ENCODE assay signal across 28 cellular contexts in the genomic region with DNA sequence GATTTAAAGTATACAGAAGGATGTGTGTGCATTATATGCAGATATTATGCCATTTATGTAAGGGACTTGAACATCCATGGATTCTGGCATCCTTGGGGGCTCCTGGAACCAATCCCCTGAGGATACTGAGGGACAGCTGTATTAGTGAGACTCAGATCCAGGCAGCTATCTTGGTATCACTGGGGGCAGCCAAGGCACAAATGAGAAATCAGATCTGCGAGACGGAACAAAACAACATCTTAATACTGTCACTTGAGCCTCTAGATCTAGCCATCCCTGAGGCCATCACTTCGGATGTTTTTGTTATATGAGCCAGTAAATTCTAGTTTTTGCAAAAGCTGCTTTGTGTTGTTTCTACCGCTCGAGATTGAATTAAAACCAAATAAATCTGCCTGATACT.
DNase-seq lines count a peak whose midpoint lies in the region; ATAC-seq, FAIRE-seq and TF ChIP-seq lines count a peak whose summit lies in the region.
"Had no signal": no experiment of that assay in that cellular context is flagged by ENCODE, and none has a peak within 500 bp of the region (broad histone marks: within the 10 kb centered on the region; RNA-seq: fewer than 3 reads in every experiment).

No MANE protein-coding gene starts in this region.

- H3K4me2 ChIP-seq in GM12878 (ENCODE audit: control insufficient read depth, insufficient read depth) = no peak overlapping the region
- H3K4me2 ChIP-seq: BLaER1 treated with 17β-estradiol and CSF1 and Interleukin-3, amounts not matched to agents 10 nM and 100 nM; KMS-11; PC-9 had no signal

- CTCF ChIA-PET in CD8-positive, alpha-beta T cell (lab: Charles Lee) = no interaction called here
- CTCF ChIA-PET in GM12878 (lab: Yijun Ruan, JAX) = no interaction called here

- RAD21 ChIA-PET in GM12878 (lab: Charles Lee; ENCODE audit: unreplicated experiment) = interaction anchor here (1.4 kb wide), 1 partner anchor 25 kb away, joined by 7 read pairs; no protein-coding TSS in a partner anchor

- H3K36me3 Mint-ChIP-seq in activated naive CD4-positive, alpha-beta T cell treated with anti-CD3 and anti-CD28 coated beads, Interleukin-2, amount 50 U/mL, for 24 hours = no peaks in the 10 kb centered on the region
- H3K36me3 Mint-ChIP-seq in CD8-positive, alpha-beta T cell = no peaks in the 10 kb centered on the region
- H3K36me3 Mint-ChIP-seq: IgD-negative memory B cell had no signal

- no peak overlapping the region for H2AFZ ChIP-seq in GM12878 (ENCODE audit: control insufficient read depth, low read depth, low read length)
- H2AFZ ChIP-seq: PC-9 had no signal

- no peak for DNase-seq in activated naive CD4-positive, alpha-beta T cell treated with anti-CD3 and anti-CD28 coated beads, Interleukin-2, amount 50 U/mL, for 16 hours
- no peak for DNase-seq in CD8-positive, alpha-beta T cell
- DNase-seq in GM12878 (ENCODE audit: low read depth, low spot score) = no peak
- peak in 1 of 2 donors; percentile 19 for DNase-seq in gastrocnemius medialis
- no peak for DNase-seq in stimulated activated naive CD4-positive, alpha-beta T cell treated with Interleukin-2 at 50 U/mL for 16 hours (lab: John Stamatoyannopoulos, UW)
- DNase-seq in NCI-H526 (lab: John Stamatoyannopoulos, UW) = no peak
- DNase-seq in SJCRH30 = no peak
- DNase-seq: AML-193; Calu3; DND-41; NCI-H1048; NCI-H1694 treated with DMSO at 0.1 percent for 48 hours; NCI-H2081; NCI-H345; NCI-H510A treated with DMSO at 0.1 percent for 48 hours; NCI-H774; NK-92 treated with Interleukin-12 subunit alpha and Interleukin-12 subunit beta, amount 100 ng/mL, for 24 hours; PC-9 had no signal

- SMC1A ChIA-PET in GM12878 (lab: Charles Lee; ENCODE audit: uncharacterized antibody, unreplicated experiment) = interaction anchor here (0.9 to 2.0 kb wide), 2 partner anchors 25 to 137 kb away, joined by 4 to 10 read pairs; no protein-coding TSS in a partner anchor

- no peak for TF ChIP-seq CTCF in CD8-positive, alpha-beta T cell (IDR thresholded peaks at IDR 0.05)
- TF ChIP-seq CTCF in GM12878 (IDR thresholded peaks at IDR 0.05 in 2 of 3, conservative IDR thresholded peaks at IDR 0.05 in 1 of 3; ENCODE audit: control insufficient read depth in 2 of 3, extremely low read depth in 1 of 3, insufficient read depth in 1 of 3, low read depth in 3 of 3, low read length in 3 of 3) (no peak), gastrocnemius medialis (IDR thresholded peaks at IDR 0.05 in 4 of 5, conservative IDR thresholded peaks at IDR 0.05 in 1 of 5) (no peak)

- FAIRE-seq in GM12878 (lab: Jason Lieb, UNC) = peak; percentile 13
- FAIRE-seq: A204.1, GM18507, H54 had no signal

- H3K27ac Mint-ChIP-seq in activated naive CD4-positive, alpha-beta T cell treated with anti-CD3 and anti-CD28 coated beads, Interleukin-2, amount 50 U/mL, for 24 hours = peak overlapping the region; percentile 79
- H3K27ac Mint-ChIP-seq in CD8-positive, alpha-beta T cell = peak overlapping the region; percentile 78
- H3K27ac Mint-ChIP-seq: IgD-negative memory B cell had no signal

- no peak for ATAC-seq in CD8-positive, alpha-beta T cell
- ATAC-seq in GM12878 (no peak), gastrocnemius medialis (peak; percentile 63 to 79)
- ATAC-seq: Right ventricle myocardium inferior had no signal

- H3K4me3 ChIP-seq in CD8-positive, alpha-beta T cell (ENCODE audit: low read depth, low read length) = no peak overlapping the region
- H3K4me3 ChIP-seq in GM12878 (no peak overlapping the region), gastrocnemius medialis (no peak overlapping the region), SJCRH30 (no peak overlapping the region)
- H3K4me3 ChIP-seq: BLaER1 treated with 17β-estradiol and CSF1 and Interleukin-3, amounts not matched to agents 10 nM and 100 nM; PC-9; SJSA1 had no signal

- no TSS peak for BruUV-seq in GM12878 (replicated peaks; lab: Mats Ljungman, UMichigan)

- 50% methylated on average over 5 of the region's 5 CpGs for WGBS in GM12878 (ENCODE audit: insufficient coverage, insufficient replicate concordance, low lambda C conversion rate, missing lambda C conversion rate)

- no peaks in the 10 kb centered on the region for H3K79me2 ChIP-seq in GM12878 (ENCODE audit: control insufficient read depth, insufficient read depth, low read length)

- no peak overlapping the region for H3K9ac ChIP-seq in GM12878 (ENCODE audit: control insufficient read depth, insufficient read depth, low read length)
- H3K9ac ChIP-seq: BLaER1 treated with 17β-estradiol and CSF1 and Interleukin-3, amounts not matched to agents 10 nM and 100 nM; KMS-11 had no signal

- TF ChIP-seq POLR2A in GM12878 (IDR thresholded peaks at IDR 0.05; ENCODE audit: low read depth, low read length) = no peak
- TF ChIP-seq POLR2A in gastrocnemius medialis (IDR thresholded peaks at IDR 0.05) = no peak

- peaks cover 14% of the 10 kb centered on the region for H3K4me1 ChIP-seq in CD8-positive, alpha-beta T cell (ENCODE audit: insufficient read depth, low read length)
- H3K4me1 ChIP-seq in GM12878 (ENCODE audit: control insufficient read depth, insufficient read depth, low read length) = no peaks in the 10 kb centered on the region
- no peaks in the 10 kb centered on the region for H3K4me1 ChIP-seq in gastrocnemius medialis
- H3K4me1 ChIP-seq in SJCRH30 = no peaks in the 10 kb centered on the region
- H3K4me1 ChIP-seq: BLaER1 treated with 17β-estradiol and CSF1 and Interleukin-3, amounts not matched to agents 10 nM and 100 nM; SJSA1 had no signal

- no peak overlapping the region for H3K4me3 Mint-ChIP-seq in activated naive CD4-positive, alpha-beta T cell treated with anti-CD3 and anti-CD28 coated beads, Interleukin-2, amount 50 U/mL, for 24 hours
- H3K4me3 Mint-ChIP-seq in CD8-positive, alpha-beta T cell = no peak overlapping the region
- H3K4me3 Mint-ChIP-seq: IgD-negative memory B cell had no signal

- H3K4me1 Mint-ChIP-seq in activated naive CD4-positive, alpha-beta T cell treated with anti-CD3 and anti-CD28 coated beads, Interleukin-2, amount 50 U/mL, for 24 hours = peaks cover 14% of the 10 kb centered on the region
- peaks cover 15% of the 10 kb centered on the region for H3K4me1 Mint-ChIP-seq in CD8-positive, alpha-beta T cell (ENCODE audit: low read depth)
- H3K4me1 Mint-ChIP-seq: IgD-negative memory B cell had no signal

- intact Hi-C loops in CD8-positive, alpha-beta T cell (cut with DNase I, micrococcal nuclease) = loop anchor here in 1 of 2 experiments (10.0 kb wide), 1 partner anchor 1651 kb away; no protein-coding TSS in a partner anchor
- intact Hi-C loops in GM12878 (cut with micrococcal nuclease; ENCODE audit: unreplicated experiment) (no loop called here), gastrocnemius medialis (cut with DNase I; ENCODE audit: low total_unique reads) (no loop called here)

- H3K9me3 Mint-ChIP-seq in activated naive CD4-positive, alpha-beta T cell treated with anti-CD3 and anti-CD28 coated beads, Interleukin-2, amount 50 U/mL, for 24 hours = no peaks in the 10 kb centered on the region
- H3K9me3 Mint-ChIP-seq in CD8-positive, alpha-beta T cell = no peaks in the 10 kb centered on the region
- H3K9me3 Mint-ChIP-seq: IgD-negative memory B cell had no signal

- H3K27me3 ChIP-seq in CD8-positive, alpha-beta T cell (ENCODE audit: insufficient read depth, low read length) = no peaks in the 10 kb centered on the region
- H3K27me3 ChIP-seq in GM12878 (replicated peaks in 1 of 2; ENCODE audit: control insufficient read depth in 2 of 2, insufficient read depth in 2 of 2, low read length in 1 of 2) (no peaks in the 10 kb centered on the region), gastrocnemius medialis (no peaks in the 10 kb centered on the region), SJCRH30 (no peaks in the 10 kb centered on the region; the same call in 1 of the 2 replicates)
- H3K27me3 ChIP-seq: SJSA1 had no signal

- peak overlapping the region; percentile 44 for H3K27ac ChIP-seq in CD8-positive, alpha-beta T cell (ENCODE audit: low read depth, low read length)
- H3K27ac ChIP-seq in GM12878 (ENCODE audit: control insufficient read depth, insufficient read depth) = no peak overlapping the region
- peak overlapping the region in 1 of 4 donors; percentile 45 for H3K27ac ChIP-seq in gastrocnemius medialis
- H3K27ac ChIP-seq in SJCRH30 = no peak overlapping the region
- H3K27ac ChIP-seq: BLaER1 treated with 17β-estradiol and CSF1 and Interleukin-3, amounts not matched to agents 10 nM and 100 nM; HL-60; KMS-11; PC-9; SJSA1 had no signal

- H3K36me3 ChIP-seq in CD8-positive, alpha-beta T cell (ENCODE audit: insufficient read depth, low read length) = no peaks in the 10 kb centered on the region
- H3K36me3 ChIP-seq in GM12878 (ENCODE audit: control insufficient read depth in 2 of 2, insufficient read depth in 2 of 2, low read length in 1 of 2) = no peaks in the 10 kb centered on the region
- H3K36me3 ChIP-seq in gastrocnemius medialis = no peaks in the 10 kb centered on the region
- H3K36me3 ChIP-seq in SJCRH30 = no peaks in the 10 kb centered on the region
- H3K36me3 ChIP-seq: BLaER1 treated with 17β-estradiol and CSF1 and Interleukin-3, amounts not matched to agents 10 nM and 100 nM; SJSA1 had no signal

- in situ Hi-C loops in GM12878 (cut with MboI) (no loop called here), gastrocnemius medialis (cut with MboI; ENCODE audit: low sequenced_read_pairs in 4 of 4) (no loop called here)

- no peaks in the 10 kb centered on the region for H3K9me3 ChIP-seq in CD8-positive, alpha-beta T cell (ENCODE audit: low read length)
- H3K9me3 ChIP-seq in GM12878 (replicated peaks; ENCODE audit: control insufficient read depth, insufficient read depth, low read length) (no peaks in the 10 kb centered on the region; the same call in 2 of the 3 replicates), gastrocnemius medialis (no peaks in the 10 kb centered on the region), SJCRH30 (replicated peaks) (no peaks in the 10 kb centered on the region)
- H3K9me3 ChIP-seq: SJSA1 had no signal

- no peak for TF ChIP-seq EP300 in GM12878 (IDR thresholded peaks at IDR 0.05; ENCODE audit: borderline replicate concordance in 1 of 2, control insufficient read depth in 1 of 2, low read depth in 2 of 2, low read length in 2 of 2)

- H3K27me3 Mint-ChIP-seq in activated naive CD4-positive, alpha-beta T cell treated with anti-CD3 and anti-CD28 coated beads, Interleukin-2, amount 50 U/mL, for 24 hours = no peaks in the 10 kb centered on the region
- H3K27me3 Mint-ChIP-seq in CD8-positive, alpha-beta T cell (ENCODE audit: low read depth) = peaks cover 2% of the 10 kb centered on the region

- H4K20me1 ChIP-seq in GM12878 (ENCODE audit: control insufficient read depth, insufficient read depth) = no peaks in the 10 kb centered on the region
- H4K20me1 ChIP-seq: BLaER1 treated with 17β-estradiol and CSF1 and Interleukin-3, amounts not matched to agents 10 nM and 100 nM had no signal

- TF ChIP-seq RAD21 in GM12878 (IDR thresholded peaks at IDR 0.05; ENCODE audit: insufficient read depth, low read depth, low read length) = no peak

- POLR2A ChIA-PET in CD8-positive, alpha-beta T cell (lab: Charles Lee) = no interaction called here
- POLR2A ChIA-PET in GM12878 (lab: Charles Lee) = no interaction called here

Comparison
In these comparisons a context has a peak if more than half of its experiments do, and no peak if none do; other contexts are left out.
1. ATAC-seq: peak in gastrocnemius medialis (2 of 2); none in CD8-positive, alpha-beta T cell (single experiment) and GM12878 (single experiment).